Comparison of ENCODE assay signal across 8 cellular contexts in the genomic region with DNA sequence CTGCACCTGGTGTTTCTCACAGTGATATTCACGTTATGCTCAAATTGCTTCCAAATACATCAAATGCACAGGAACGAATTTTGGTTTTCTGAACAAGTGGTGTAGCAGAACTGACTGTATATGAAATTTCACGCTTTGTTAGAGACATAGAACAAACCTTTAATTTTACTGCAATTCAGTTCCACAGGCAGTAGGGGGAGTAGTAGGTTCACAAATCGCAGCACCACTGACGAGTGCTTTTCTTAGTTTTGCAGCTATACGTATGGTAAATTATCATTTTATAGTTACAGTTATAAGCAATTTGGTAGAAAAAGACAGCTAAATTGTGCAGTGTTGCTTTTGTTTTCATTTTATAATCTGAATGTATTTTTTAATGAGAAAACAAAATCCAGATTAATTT.
DNase-seq lines count a peak whose midpoint lies in the region; FAIRE-seq and TF ChIP-seq lines count a peak whose summit lies in the region.

No MANE protein-coding gene starts in this region.

- H4K8ac ChIP-seq in trophoblast cell (ENCODE audit: low read depth, low read length), result no peak overlapping the region

- no peak overlapping the region for H3K18ac ChIP-seq in trophoblast cell (ENCODE audit: low read length)

- no peak overlapping the region for H3K4me3 ChIP-seq in choroid plexus epithelial cell (ENCODE audit: low read depth, low read length)
- no peak overlapping the region for H3K4me3 ChIP-seq in trophoblast cell (ENCODE audit: low read depth, low read length)

- peak; percentile 82 for FAIRE-seq in G401.6 (lab: Jason Lieb, UNC)

- H2BK120ac ChIP-seq in trophoblast cell (ENCODE audit: insufficient read depth, low read length, poor library complexity), result no peak overlapping the region

- H3K79me1 ChIP-seq in trophoblast cell (ENCODE audit: low read length), result no peaks in the 10 kb centered on the region

- H3K79me2 ChIP-seq in trophoblast cell (ENCODE audit: control insufficient read depth, insufficient read depth, low read length, poor library complexity), result no peaks in the 10 kb centered on the region

- no peaks in the 10 kb centered on the region for H3K36me3 ChIP-seq in trophoblast cell (ENCODE audit: control insufficient read depth in 1 of 2, insufficient read depth in 2 of 2, low read length in 2 of 2)

- no peak overlapping the region for H2AK5ac ChIP-seq in trophoblast cell (ENCODE audit: low read length)

- peak; percentile 88 for TF ChIP-seq CTCF in choroid plexus epithelial cell (conservative IDR thresholded peaks at IDR 0.05; ENCODE audit: low read depth, low read length)

- H4K91ac ChIP-seq in trophoblast cell (ENCODE audit: low read depth, low read length), result no peak overlapping the region

- H2BK12ac ChIP-seq in trophoblast cell (ENCODE audit: low read length), result no peak overlapping the region

- no peaks in the 10 kb centered on the region for H3K9me3 ChIP-seq in trophoblast cell (ENCODE audit: insufficient read depth, low read depth, low read length)

- H3K27me3 ChIP-seq in trophoblast cell (ENCODE audit: insufficient read depth, low read length), result no peaks in the 10 kb centered on the region

- H3K23ac ChIP-seq in trophoblast cell (ENCODE audit: low read length), result no peak overlapping the region

- H3K9ac ChIP-seq in trophoblast cell (ENCODE audit: low read length), result no peak overlapping the region

- peak overlapping the region; percentile 48 for H3K4me2 ChIP-seq in trophoblast cell (ENCODE audit: low read length)

- DNase-seq in H4 (ENCODE audit: low spot score) (peak; percentile 28), NCI-H345 treated with DMSO at 0.1 percent for 48 hours (lab: John Stamatoyannopoulos, UW; ENCODE audit: unreplicated experiment) (peak; percentile 15), choroid plexus epithelial cell (ENCODE audit: low read depth) (peak; percentile 77), trophoblast cell (peak; percentile 4 to 78), posterior cingulate gyrus (no peak), UCSD-AML1 (lab: John Stamatoyannopoulos, UW; ENCODE audit: unreplicated experiment) (no peak)
- DNase-seq in activated CD8-positive, alpha-beta memory T cell treated with anti-CD3 and anti-CD28 coated beads for 24 hours, result no peak

- peaks cover 0 to 2% of the 10 kb centered on the region in 2 experiments for H3K4me1 ChIP-seq in trophoblast cell (ENCODE audit: control insufficient read depth in 1 of 2, insufficient read depth in 2 of 2, low read length in 2 of 2)

- intact Hi-C loops in posterior cingulate gyrus (cut with DNase I), result no loop called here

- no peak overlapping the region for H2BK5ac ChIP-seq in trophoblast cell (ENCODE audit: low read depth, low read length, poor library complexity)

- no peak overlapping the region for H3K27ac ChIP-seq in trophoblast cell (ENCODE audit: low read depth, low read length)

- H3K4ac ChIP-seq in trophoblast cell (ENCODE audit: low read depth, low read length), result no peak overlapping the region

- no CpG with 5 or more reads among the region's 6 CpGs for WGBS in trophoblast cell (ENCODE audit: extremely low coverage, insufficient coverage, insufficient read length)

- H4K12ac ChIP-seq in trophoblast cell (ENCODE audit: low read depth, low read length), result no peak overlapping the region

- H3K14ac ChIP-seq in trophoblast cell (ENCODE audit: low read length), result no peak overlapping the region

- H2AFZ ChIP-seq in trophoblast cell (ENCODE audit: insufficient read depth, low read length, poor library complexity), result no peak overlapping the region

Comparison
In these comparisons a context has a peak if more than half of its experiments do, and no peak if none do; other contexts are left out.
1. DNase-seq: peak in H4 (single experiment), NCI-H345 treated with DMSO at 0.1 percent for 48 hours (single experiment), choroid plexus epithelial cell (single experiment) and trophoblast cell (2 of 2); none in activated CD8-positive, alpha-beta memory T cell treated with anti-CD3 and anti-CD28 coated beads for 24 hours (single experiment), posterior cingulate gyrus (0 of 10) and UCSD-AML1 (single experiment).